In genomic region chr6:56850618-56851017, GRCh38 we compare ENCODE assay signal across 10 cellular contexts.
DNase-seq lines count a peak whose midpoint lies in the region; ATAC-seq and TF ChIP-seq lines count a peak whose summit lies in the region.
"Had no signal": no experiment of that assay in that cellular context is flagged by ENCODE, and none has a peak within 500 bp of the region (broad histone marks: within the 10 kb centered on the region; RNA-seq: fewer than 3 reads in every experiment).

No MANE protein-coding gene starts in this region.

- peak overlapping the region; percentile 39 to 54 for H3K4me3 ChIP-seq in right atrium auricular region

- peaks cover 26% of the 10 kb centered on the region for H3K4me1 Mint-ChIP-seq in activated T-helper 2 cell treated with anti-CD3 and anti-CD28 coated beads, Interferon-gamma antibody, Interleukin-2, Interleukin-4, amounts not matched to agents 10 μg/mL and 5 μg/mL and 100 μg/mL, durations not matched to agents 14 hours and 24 hours and 36 hours (ENCODE audit: low read depth)

- no peaks in the 10 kb centered on the region for H3K27me3 ChIP-seq in right atrium auricular region

- TF ChIP-seq CTCF in right atrium auricular region (IDR thresholded peaks at IDR 0.05): no peak

- DNase-seq in EL (peak; percentile 13), right atrium auricular region (ENCODE audit: low spot score) (no peak), renal cortical epithelial cell (ENCODE audit: low read depth) (peak; percentile 19), NCI-H1436 treated with DMSO at 0.1 percent for 48 hours (lab: John Stamatoyannopoulos, UW) (no peak)
- DNase-seq in activated T-helper 2 cell treated with anti-CD3 and anti-CD28 coated beads, Interferon-gamma antibody, Interleukin-2, Interleukin-4, amounts not matched to agents 10 μg/mL and 5 μg/mL and 100 μg/mL, durations not matched to agents 14 hours and 24 hours and 36 hours (ENCODE audit: low spot score): no peak
- DNase-seq: T-helper 17 cell had no signal

- no peaks in the 10 kb centered on the region for H3K36me3 Mint-ChIP-seq in activated T-helper 2 cell treated with anti-CD3 and anti-CD28 coated beads, Interferon-gamma antibody, Interleukin-2, Interleukin-4, amounts not matched to agents 10 μg/mL and 5 μg/mL and 100 μg/mL, durations not matched to agents 14 hours and 24 hours and 36 hours (ENCODE audit: low read depth)
- H3K36me3 Mint-ChIP-seq: memory B cell had no signal

- ATAC-seq in GM19452 (IDR thresholded peaks at IDR 0.05; ENCODE audit: unreplicated experiment) (no peak), GM19023 (IDR thresholded peaks at IDR 0.05; ENCODE audit: unreplicated experiment) (no peak), GM19395 (IDR thresholded peaks at IDR 0.05; ENCODE audit: unreplicated experiment) (no peak)
- ATAC-seq: T-helper 17 cell had no signal

- peak overlapping the region; percentile 24 for H3K27ac Mint-ChIP-seq in activated T-helper 2 cell treated with anti-CD3 and anti-CD28 coated beads, Interferon-gamma antibody, Interleukin-2, Interleukin-4, amounts not matched to agents 10 μg/mL and 5 μg/mL and 100 μg/mL, durations not matched to agents 14 hours and 24 hours and 36 hours
- H3K27ac Mint-ChIP-seq: memory B cell had no signal

- H3K9me3 ChIP-seq in right atrium auricular region: no peaks in the 10 kb centered on the region

- no peaks in the 10 kb centered on the region for H3K9me3 Mint-ChIP-seq in activated T-helper 2 cell treated with anti-CD3 and anti-CD28 coated beads, Interferon-gamma antibody, Interleukin-2, Interleukin-4, amounts not matched to agents 10 μg/mL and 5 μg/mL and 100 μg/mL, durations not matched to agents 14 hours and 24 hours and 36 hours
- H3K9me3 Mint-ChIP-seq: memory B cell had no signal

- H3K4me1 ChIP-seq in right atrium auricular region: peaks cover 0 to 9% of the 10 kb centered on the region in 2 donors

- peak overlapping the region; percentile 20 to 52 for H3K27ac ChIP-seq in right atrium auricular region

- H3K4me3 Mint-ChIP-seq in activated T-helper 2 cell treated with anti-CD3 and anti-CD28 coated beads, Interferon-gamma antibody, Interleukin-2, Interleukin-4, amounts not matched to agents 10 μg/mL and 5 μg/mL and 100 μg/mL, durations not matched to agents 14 hours and 24 hours and 36 hours (ENCODE audit: low read depth): peak overlapping the region; percentile 10

- intact Hi-C loops in activated T-helper 2 cell treated with anti-CD3 and anti-CD28 coated beads, Interferon-gamma antibody, Interleukin-2, Interleukin-4, amounts not matched to agents 10 μg/mL and 5 μg/mL and 100 μg/mL, durations not matched to agents 14 hours and 24 hours and 36 hours (cut with micrococcal nuclease): loop anchor here (1.0 to 5.0 kb wide), 3 partner anchors 142 to 308 kb away; no protein-coding TSS in a partner anchor

- H3K27me3 Mint-ChIP-seq in activated T-helper 2 cell treated with anti-CD3 and anti-CD28 coated beads, Interferon-gamma antibody, Interleukin-2, Interleukin-4, amounts not matched to agents 10 μg/mL and 5 μg/mL and 100 μg/mL, durations not matched to agents 14 hours and 24 hours and 36 hours (ENCODE audit: low read depth): peaks cover 36% of the 10 kb centered on the region

- H3K36me3 ChIP-seq in right atrium auricular region: no peaks in the 10 kb centered on the region

Comparison
In these comparisons a context has a peak if more than half of its experiments do, and no peak if none do; other contexts are left out.
1. DNase-seq: peak in EL (single experiment) and renal cortical epithelial cell (single experiment); none in activated T-helper 2 cell treated with anti-CD3 and anti-CD28 coated beads, Interferon-gamma antibody, Interleukin-2, Interleukin-4, amounts not matched to agents 10 μg/mL and 5 μg/mL and 100 μg/mL, durations not matched to agents 14 hours and 24 hours and 36 hours (single experiment), right atrium auricular region (single experiment) and NCI-H1436 treated with DMSO at 0.1 percent for 48 hours (single experiment).